Comparison of ENCODE assay signal across 7 cellular contexts in genomic region chr3:114528517-114528916, GRCh38.
"Had no signal": no experiment of that assay in that cellular context is flagged by ENCODE, and none has a peak within 500 bp of the region (broad histone marks: within the 10 kb centered on the region; RNA-seq: fewer than 3 reads in every experiment).

No MANE protein-coding gene starts in this region.

- H3K9ac ChIP-seq: KMS-11 had no signal

- DNase-seq: IMR-90, KBM-7, KG1 had no signal

- ATAC-seq: K562 had no signal

- H3K4me3 ChIP-seq: K562 had no signal

- FAIRE-seq: HTR-8/SVneo, K562 had no signal

- H3K4me2 ChIP-seq: KMS-11 had no signal

- H3K27ac ChIP-seq: HL-60, KMS-11 had no signal
